In genomic region chr22:45553333-45554039, GRCh38 we compare ENCODE assay signal across 8 cellular contexts. TPM values are rescaled to one million over a fixed set of nuclear protein-coding genes. Genes with fewer than 3 reads are reported as not detected.
A peak's percentile ranks its signal among the peaks of the same experiment; 100 is the strongest.
DNase-seq lines count a peak whose midpoint lies in the region; ATAC-seq and TF ChIP-seq lines count a peak whose summit lies in the region.

No MANE protein-coding gene starts in this region.

- no peaks in the 10 kb centered on the region for H3K4me1 ChIP-seq in CD4-positive, CD25-positive, alpha-beta regulatory T cell (ENCODE audit: control insufficient read depth, insufficient read depth, low read length, poor library complexity, severe bottlenecking)
- peaks cover 3% of the 10 kb centered on the region for H3K4me1 ChIP-seq in NT2/D1 (ENCODE audit: insufficient read depth, insufficient read length)
- H3K4me1 ChIP-seq in suprapubic skin: peaks cover 57% of the 10 kb centered on the region

- H3K36me3 Mint-ChIP-seq in CD4-positive, CD25-positive, alpha-beta regulatory T cell: no peaks in the 10 kb centered on the region
- no peaks in the 10 kb centered on the region for H3K36me3 Mint-ChIP-seq in activated T-helper 1 cell treated with anti-CD3 and anti-CD28 coated beads, Interleukin-12 subunit alpha, Interleukin-12 subunit beta, Interleukin-2, Interleukin-4 antibody, amounts not matched to agents 30 ng/mL and 10 ng/mL and 1 ng/mL, durations not matched to agents 14 hours and 24 hours and 36 hours (ENCODE audit: low read depth)
- peaks cover 64% of the 10 kb centered on the region for H3K36me3 Mint-ChIP-seq in nephron progenitor cell (ENCODE audit: low read depth)

- TF ChIP-seq CTCF in fibroblast of the aortic adventitia (IDR thresholded peaks at IDR 0.05; ENCODE audit: insufficient read depth, low read length): peak; percentile 97
- peak; percentile 93 for TF ChIP-seq CTCF in nephron progenitor cell (IDR thresholded peaks at IDR 0.05)
- peak; percentile 56 to 89 for TF ChIP-seq CTCF in suprapubic skin (IDR thresholded peaks at IDR 0.05)

- peaks cover 0 to 1% (median 0%) of the 10 kb centered on the region in 4 donors for H3K4me1 Mint-ChIP-seq in CD4-positive, CD25-positive, alpha-beta regulatory T cell
- H3K4me1 Mint-ChIP-seq in activated T-helper 1 cell treated with anti-CD3 and anti-CD28 coated beads, Interleukin-12 subunit alpha, Interleukin-12 subunit beta, Interleukin-2, Interleukin-4 antibody, amounts not matched to agents 30 ng/mL and 10 ng/mL and 1 ng/mL, durations not matched to agents 14 hours and 24 hours and 36 hours (ENCODE audit: low read depth): no peaks in the 10 kb centered on the region
- H3K4me1 Mint-ChIP-seq in nephron progenitor cell: peaks cover 40% of the 10 kb centered on the region

- H3K27ac Mint-ChIP-seq in CD4-positive, CD25-positive, alpha-beta regulatory T cell: no peak overlapping the region
- no peak overlapping the region for H3K27ac Mint-ChIP-seq in activated T-helper 1 cell treated with anti-CD3 and anti-CD28 coated beads, Interleukin-12 subunit alpha, Interleukin-12 subunit beta, Interleukin-2, Interleukin-4 antibody, amounts not matched to agents 30 ng/mL and 10 ng/mL and 1 ng/mL, durations not matched to agents 14 hours and 24 hours and 36 hours
- peak overlapping the region; percentile 47 for H3K27ac Mint-ChIP-seq in nephron progenitor cell

- no peak overlapping the region for H3K27ac ChIP-seq in CD4-positive, CD25-positive, alpha-beta regulatory T cell (ENCODE audit: insufficient read depth, low read length, poor library complexity, severe bottlenecking)
- H3K27ac ChIP-seq in suprapubic skin: peak overlapping the region; percentile 91

- no peaks in the 10 kb centered on the region for H3K9me3 ChIP-seq in CD4-positive, CD25-positive, alpha-beta regulatory T cell (ENCODE audit: control insufficient read depth in 2 of 2, low read length in 2 of 2)
- H3K9me3 ChIP-seq in NT2/D1 (ENCODE audit: insufficient read depth, low read length): peaks cover 13% of the 10 kb centered on the region; the same call in 1 of the 2 replicates
- H3K9me3 ChIP-seq in suprapubic skin: no peaks in the 10 kb centered on the region

- no peak overlapping the region for H3K4me3 Mint-ChIP-seq in CD4-positive, CD25-positive, alpha-beta regulatory T cell
- no peak overlapping the region for H3K4me3 Mint-ChIP-seq in activated T-helper 1 cell treated with anti-CD3 and anti-CD28 coated beads, Interleukin-12 subunit alpha, Interleukin-12 subunit beta, Interleukin-2, Interleukin-4 antibody, amounts not matched to agents 30 ng/mL and 10 ng/mL and 1 ng/mL, durations not matched to agents 14 hours and 24 hours and 36 hours
- H3K4me3 Mint-ChIP-seq in nephron progenitor cell: no peak overlapping the region

- WGBS in suprapubic skin: 22% methylated on average over 23 of the region's 23 CpGs

- no peaks in the 10 kb centered on the region for H3K36me3 ChIP-seq in CD4-positive, CD25-positive, alpha-beta regulatory T cell (ENCODE audit: control insufficient read depth, insufficient read depth, low read length)
- peaks cover 82% of the 10 kb centered on the region for H3K36me3 ChIP-seq in NT2/D1 (ENCODE audit: insufficient read depth, insufficient read length, low read length)
- H3K36me3 ChIP-seq in suprapubic skin: peaks cover 9% of the 10 kb centered on the region

- ATAC-seq in CD4-positive, CD25-positive, alpha-beta regulatory T cell (ENCODE audit: low read depth in 2 of 2): no peak
- ATAC-seq in GM18907 (IDR thresholded peaks at IDR 0.05; ENCODE audit: unreplicated experiment): no peak

- no peaks in the 10 kb centered on the region for H3K27me3 Mint-ChIP-seq in CD4-positive, CD25-positive, alpha-beta regulatory T cell
- no peaks in the 10 kb centered on the region for H3K27me3 Mint-ChIP-seq in activated T-helper 1 cell treated with anti-CD3 and anti-CD28 coated beads, Interleukin-12 subunit alpha, Interleukin-12 subunit beta, Interleukin-2, Interleukin-4 antibody, amounts not matched to agents 30 ng/mL and 10 ng/mL and 1 ng/mL, durations not matched to agents 14 hours and 24 hours and 36 hours (ENCODE audit: insufficient read depth)
- peaks cover 6% of the 10 kb centered on the region for H3K27me3 Mint-ChIP-seq in nephron progenitor cell (ENCODE audit: low read depth, poor library complexity)

- H3K4me3 ChIP-seq in CD4-positive, CD25-positive, alpha-beta regulatory T cell (ENCODE audit: low read depth, low read length): no peak overlapping the region
- H3K4me3 ChIP-seq in NT2/D1 (ENCODE audit: insufficient read length, low read depth): no peak overlapping the region
- no peak overlapping the region for H3K4me3 ChIP-seq in fibroblast of the aortic adventitia (ENCODE audit: low read depth, low read length)
- no peak overlapping the region for H3K4me3 ChIP-seq in suprapubic skin

- no peak for TF ChIP-seq EP300 in suprapubic skin (IDR thresholded peaks at IDR 0.05)

- peak overlapping the region; percentile 13 for H3K9ac ChIP-seq in NT2/D1 (ENCODE audit: insufficient read length, low read depth)

- TF ChIP-seq POLR2A in suprapubic skin (IDR thresholded peaks at IDR 0.05): no peak

- intact Hi-C loops in activated T-helper 1 cell treated with anti-CD3 and anti-CD28 coated beads, Interleukin-12 subunit alpha, Interleukin-12 subunit beta, Interleukin-2, Interleukin-4 antibody, amounts not matched to agents 30 ng/mL and 10 ng/mL and 1 ng/mL, durations not matched to agents 14 hours and 24 hours and 36 hours (cut with micrococcal nuclease): loop anchor here (2.0 to 5.0 kb wide), 2 partner anchors 111 to 285 kb away; no protein-coding TSS in a partner anchor

- no peaks in the 10 kb centered on the region for H3K27me3 ChIP-seq in CD4-positive, CD25-positive, alpha-beta regulatory T cell (ENCODE audit: control insufficient read depth, insufficient read depth, low read length)
- no peaks in the 10 kb centered on the region for H3K27me3 ChIP-seq in NT2/D1 (ENCODE audit: insufficient read depth, insufficient read length)
- no peaks in the 10 kb centered on the region for H3K27me3 ChIP-seq in suprapubic skin

- peaks cover 0 to 2% (median 0%) of the 10 kb centered on the region in 7 donors for H3K9me3 Mint-ChIP-seq in CD4-positive, CD25-positive, alpha-beta regulatory T cell
- H3K9me3 Mint-ChIP-seq in activated T-helper 1 cell treated with anti-CD3 and anti-CD28 coated beads, Interleukin-12 subunit alpha, Interleukin-12 subunit beta, Interleukin-2, Interleukin-4 antibody, amounts not matched to agents 30 ng/mL and 10 ng/mL and 1 ng/mL, durations not matched to agents 14 hours and 24 hours and 36 hours: no peaks in the 10 kb centered on the region
- peaks cover 15% of the 10 kb centered on the region for H3K9me3 Mint-ChIP-seq in nephron progenitor cell

- peak in 2 of 3 donors; percentile 12 to 45 for DNase-seq in CD4-positive, CD25-positive, alpha-beta regulatory T cell
- DNase-seq in HT-29 (ENCODE audit: low spot score) (peak; percentile 77), NT2/D1 (ENCODE audit: low read depth, low spot score) (peak; percentile 64), fibroblast of the aortic adventitia (ENCODE audit: low read depth) (peak; percentile 95), nephron progenitor cell (peak; percentile 92), suprapubic skin (ENCODE audit: low spot score in 2 of 2) (no peak)
- peak; percentile 15 for DNase-seq in activated T-helper 1 cell treated with anti-CD3 and anti-CD28 coated beads, Interleukin-12 subunit alpha, Interleukin-12 subunit beta, Interleukin-2, Interleukin-4 antibody, amounts not matched to agents 30 ng/mL and 10 ng/mL and 1 ng/mL, durations not matched to agents 14 hours and 24 hours and 36 hours (ENCODE audit: low spot score)

RNA-seq across cellular contexts. Expression of gene FBLN1, which starts 50.8 kb away (rescaled TPM):
- total RNA-seq in CD4-positive, CD25-positive, alpha-beta regulatory T cell: 0.49 TPM
- polyA plus RNA-seq in CD4-positive, CD25-positive, alpha-beta regulatory T cell: not detected
- 0.43 and 0.63 TPM in 2 replicates for total RNA-seq in HT-29 (2014; rRNA removed; shearing (Covaris generic))
- not detected in 2 replicates for total RNA-seq in activated T-helper 1 cell treated with anti-CD3 and anti-CD28 coated beads, Interleukin-12 subunit alpha, Interleukin-12 subunit beta, Interleukin-2, Interleukin-4 antibody, amounts not matched to agents 30 ng/mL and 10 ng/mL and 1 ng/mL, durations not matched to agents 14 hours and 24 hours and 36 hours
- 335 and 561 TPM in 2 replicates for total RNA-seq in fibroblast of the aortic adventitia (ENCODE audit: low replicate concordance)
- total RNA-seq in suprapubic skin: 100 to 1,000 TPM; 111 to 174 (median 139) TPM

Comparison
In these comparisons a context has a peak if more than half of its experiments do, and no peak if none do; other contexts are left out.
1. DNase-seq: peak in CD4-positive, CD25-positive, alpha-beta regulatory T cell (2 of 3), HT-29 (single experiment), NT2/D1 (single experiment), activated T-helper 1 cell treated with anti-CD3 and anti-CD28 coated beads, Interleukin-12 subunit alpha, Interleukin-12 subunit beta, Interleukin-2, Interleukin-4 antibody, amounts not matched to agents 30 ng/mL and 10 ng/mL and 1 ng/mL, durations not matched to agents 14 hours and 24 hours and 36 hours (single experiment), fibroblast of the aortic adventitia (single experiment) and nephron progenitor cell (single experiment); none in suprapubic skin (0 of 2).
2. RNA of gene FBLN1, which starts 50.8 kb away (total RNA-seq): 335 to 561 TPM in fibroblast of the aortic adventitia and 111 to 174 TPM in suprapubic skin; 0.49 TPM in CD4-positive, CD25-positive, alpha-beta regulatory T cell (single experiment), 0.43 to 0.63 TPM in HT-29 and not detected in activated T-helper 1 cell treated with anti-CD3 and anti-CD28 coated beads, Interleukin-12 subunit alpha, Interleukin-12 subunit beta, Interleukin-2, Interleukin-4 antibody, amounts not matched to agents 30 ng/mL and 10 ng/mL and 1 ng/mL, durations not matched to agents 14 hours and 24 hours and 36 hours; every median in the first group is over 10 times any median in the second.
3. Peak in every context shown above with its lines, with median percentiles within 50 percentile points of each other: CTCF ChIP-seq.